28 cellular contexts compared by ENCODE assay signal in genomic region chr10:29974773-29975172, GRCh38.
"Had no signal": no experiment of that assay in that cellular context is flagged by ENCODE, and none has a peak within 500 bp of the region (broad histone marks: within the 10 kb centered on the region; RNA-seq: fewer than 3 reads in every experiment).

No MANE protein-coding gene starts in this region.

- H3K4me1 ChIP-seq: suprapubic skin, transverse colon, upper lobe of left lung, uterus, vagina had no signal

- H3K27me3 Mint-ChIP-seq: type B pancreatic cell had no signal

- H3K9me3 ChIP-seq: suprapubic skin, testis, thoracic aorta, thyroid gland, tibial artery, tibial nerve, transverse colon, upper lobe of left lung, upper lobe of right lung, uterus, vagina had no signal

- DNase-seq: stimulated activated CD4-positive, alpha-beta T cell treated with anti-CD3 and anti-CD28 coated beads, Interleukin-2, amount 100 ng/mL, for 48 hours; stimulated activated CD4-positive, alpha-beta T cell treated with anti-CD3 and anti-CD28 coated beads, Interleukin-4, amount 100 ng/mL, for 1 hour; stimulated activated CD4-positive, alpha-beta T cell treated with anti-CD3 and anti-CD28 coated beads, Interleukin-4, amount 100 ng/mL, for 24 hours; stimulated activated CD4-positive, alpha-beta T cell treated with anti-CD3 and anti-CD28 coated beads, Interleukin-4, amount 100 ng/mL, for 4 hours; stimulated activated CD8-positive, alpha-beta memory T cell treated with anti-CD3 and anti-CD28 coated beads, Interleukin-4, amount 100 ng/mL, for 48 hours; stimulated activated naive B cell treated with anti-CD40 and anti-IgM and Interleukin-4, amounts not matched to agents 10 μg/mL and 1 μg/mL and 100 μg/mL, for 72 hours; stimulated activated naive CD4-positive, alpha-beta T cell; stimulated activated naive CD4-positive, alpha-beta T cell treated with Interleukin-2 at 50 U/mL for 16 hours; stimulated activated naive CD8-positive, alpha-beta T cell treated with anti-CD3 and anti-CD28 coated beads, Interleukin-15, amount 100 ng/mL, for 72 hours; stimulated activated naive CD8-positive, alpha-beta T cell treated with anti-CD3 and anti-CD28 coated beads, Interleukin-15, Interleukin-2, amounts not matched to agents 100 U/mL and 50 U/mL, for 24 hours; stomach; substantia nigra; testis; thyroid gland; tibial artery; transverse colon; trophoblast cell; upper lobe of left lung; upper lobe of right lung; uterus had no signal

- H3K27ac Mint-ChIP-seq: stimulated activated effector memory CD8-positive, alpha-beta T cell treated with anti-CD3 and anti-CD28 coated beads, Interleukin-12 subunit alpha, Interleukin-12 subunit beta, amount 100 ng/mL, for 72 hours; stimulated activated memory B cell treated with anti-CD40 and anti-IgM and Interleukin-4, amounts not matched to agents 10 μg/mL and 1 μg/mL and 100 μg/mL, for 72 hours; stimulated activated naive B cell treated with anti-CD40 and anti-IgM and Interleukin-4, amounts not matched to agents 10 μg/mL and 1 μg/mL and 100 μg/mL, for 72 hours; stimulated activated naive CD8-positive, alpha-beta T cell treated with anti-CD3 and anti-CD28 coated beads, Interleukin-15, amount 100 ng/mL, for 72 hours; stimulated activated naive CD8-positive, alpha-beta T cell treated with anti-CD3 and anti-CD28 coated beads, Interleukin-15, Interleukin-2, amounts not matched to agents 100 ng/mL and 50 ng/mL, for 24 hours; type B pancreatic cell had no signal

- H3K4me3 Mint-ChIP-seq: stimulated activated effector memory CD8-positive, alpha-beta T cell treated with anti-CD3 and anti-CD28 coated beads, Interleukin-12 subunit alpha, Interleukin-12 subunit beta, amount 100 ng/mL, for 72 hours; stimulated activated memory B cell treated with anti-CD40 and anti-IgM and Interleukin-4, amounts not matched to agents 10 μg/mL and 1 μg/mL and 100 μg/mL, for 72 hours; stimulated activated naive B cell treated with anti-CD40 and anti-IgM and Interleukin-4, amounts not matched to agents 10 μg/mL and 1 μg/mL and 100 μg/mL, for 72 hours; stimulated activated naive CD8-positive, alpha-beta T cell treated with anti-CD3 and anti-CD28 coated beads, Interleukin-15, amount 100 ng/mL, for 72 hours; stimulated activated naive CD8-positive, alpha-beta T cell treated with anti-CD3 and anti-CD28 coated beads, Interleukin-15, Interleukin-2, amounts not matched to agents 100 ng/mL and 50 ng/mL, for 24 hours; type B pancreatic cell had no signal

- H3K36me3 ChIP-seq: stomach, suprapubic skin, thoracic aorta, thyroid gland, tibial artery, tibial nerve, transverse colon, upper lobe of left lung, upper lobe of right lung, uterus, vagina had no signal

- H3K4me1 Mint-ChIP-seq: stimulated activated effector memory CD8-positive, alpha-beta T cell treated with anti-CD3 and anti-CD28 coated beads, Interleukin-12 subunit alpha, Interleukin-12 subunit beta, amount 100 ng/mL, for 72 hours; stimulated activated memory B cell treated with anti-CD40 and anti-IgM and Interleukin-4, amounts not matched to agents 10 μg/mL and 1 μg/mL and 100 μg/mL, for 72 hours; stimulated activated naive B cell treated with anti-CD40 and anti-IgM and Interleukin-4, amounts not matched to agents 10 μg/mL and 1 μg/mL and 100 μg/mL, for 72 hours; stimulated activated naive CD8-positive, alpha-beta T cell treated with anti-CD3 and anti-CD28 coated beads, Interleukin-15, amount 100 ng/mL, for 72 hours had no signal

- H3K27ac ChIP-seq: stomach, suprapubic skin, testis, thoracic aorta, thyroid gland, tibial artery, tibial nerve, transverse colon, upper lobe of left lung, upper lobe of right lung, uterus, vagina had no signal

- H3K4me3 ChIP-seq: stomach, suprapubic skin, testis, thoracic aorta, thyroid gland, tibial artery, tibial nerve, transverse colon, upper lobe of left lung, upper lobe of right lung, uterus, vagina had no signal

- H3K36me3 Mint-ChIP-seq: stimulated activated effector memory CD8-positive, alpha-beta T cell treated with anti-CD3 and anti-CD28 coated beads, Interleukin-12 subunit alpha, Interleukin-12 subunit beta, amount 100 ng/mL, for 72 hours; stimulated activated memory B cell treated with anti-CD40 and anti-IgM and Interleukin-4, amounts not matched to agents 10 μg/mL and 1 μg/mL and 100 μg/mL, for 72 hours; stimulated activated naive B cell treated with anti-CD40 and anti-IgM and Interleukin-4, amounts not matched to agents 10 μg/mL and 1 μg/mL and 100 μg/mL, for 72 hours had no signal
